In the genomic region with DNA sequence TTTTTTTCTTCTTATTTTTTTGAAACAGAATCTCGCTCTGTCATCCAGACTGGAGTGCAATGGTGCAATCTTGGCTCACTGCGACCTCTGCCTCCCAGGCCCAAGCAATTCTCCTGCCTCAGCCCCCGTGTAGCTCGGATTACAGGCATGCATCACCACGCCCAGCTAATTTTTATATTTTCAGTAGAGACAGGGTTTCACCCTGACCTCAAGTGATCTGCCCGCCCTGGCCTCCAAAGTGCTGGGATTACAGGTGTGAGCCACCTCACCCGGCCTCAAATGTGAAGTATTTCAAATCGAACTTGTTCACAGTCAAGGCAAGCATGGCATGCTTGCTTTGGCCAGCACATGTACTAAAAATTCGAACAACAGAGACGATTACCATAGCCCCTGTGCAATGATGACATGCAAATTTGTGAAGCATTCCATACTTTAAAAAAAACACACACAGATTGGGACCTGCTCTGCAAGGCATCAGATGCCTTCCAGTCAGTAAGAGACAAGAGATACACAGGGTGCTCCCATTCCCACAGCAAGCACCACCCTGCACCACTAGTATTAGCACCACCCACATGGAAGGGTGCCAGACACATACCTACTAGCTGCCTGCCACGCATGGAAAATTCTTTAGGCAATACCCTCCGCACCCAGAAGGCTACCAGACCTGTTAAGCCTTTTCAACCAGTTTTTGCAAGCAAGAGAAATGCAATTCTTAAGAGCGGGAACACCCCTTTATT, we compare ENCODE assay signal across 8 cellular contexts. TPM values are rescaled to one million over a fixed set of nuclear protein-coding genes. Genes with fewer than 3 reads are reported as not detected.
A peak's percentile ranks its signal among the peaks of the same experiment; 100 is the strongest.
DNase-seq lines count a peak whose midpoint lies in the region; ATAC-seq and TF ChIP-seq lines count a peak whose summit lies in the region.

No MANE protein-coding gene starts in this region.

- H3K36me3 ChIP-seq in mammary epithelial cell (ENCODE audit: insufficient read depth, low read length) (no peaks in the 10 kb centered on the region), upper lobe of right lung (no peaks in the 10 kb centered on the region)

- H3K27ac ChIP-seq in mammary epithelial cell (ENCODE audit: insufficient read depth, low read depth, low read length): peak overlapping the region; percentile 93
- H3K27ac ChIP-seq in upper lobe of right lung: peak overlapping the region; percentile 32

- H3K27me3 ChIP-seq in mammary epithelial cell (ENCODE audit: insufficient read depth, low read length) (no peaks in the 10 kb centered on the region), upper lobe of right lung (no peaks in the 10 kb centered on the region)

- CTCF ChIA-PET in mammary epithelial cell (lab: Charles Lee; ENCODE audit: low non-redundant PET): interaction anchor here (0.6 to 0.7 kb wide), 2 partner anchors 232 to 390 kb away, joined by 3 to 5 read pairs; no protein-coding TSS in a partner anchor

- DNase-seq in DMS 273 (lab: John Stamatoyannopoulos, UW; ENCODE audit: unreplicated experiment) (peak; percentile 88), M059J (ENCODE audit: low read depth) (peak; percentile 32), mammary epithelial cell (peak; percentile 88), lower leg skin (ENCODE audit: low spot score in 2 of 2) (peak; percentile 89 to 90), upper lobe of right lung (no peak), KBM-7 (no peak)

- H4K20me1 ChIP-seq in mammary epithelial cell (ENCODE audit: insufficient read depth, low read length): peaks cover 14% of the 10 kb centered on the region

- H3K9me3 ChIP-seq in mammary epithelial cell (replicated peaks; ENCODE audit: insufficient read depth, low read length): no peaks in the 10 kb centered on the region
- no peaks in the 10 kb centered on the region for H3K9me3 ChIP-seq in upper lobe of right lung

- H3K79me2 ChIP-seq in mammary epithelial cell (ENCODE audit: insufficient read depth, low read length): peaks cover 100% of the 10 kb centered on the region

- H3K9ac ChIP-seq in mammary epithelial cell (ENCODE audit: insufficient read depth, low read length): peak overlapping the region; percentile 64

- 13% methylated on average over 10 of the region's 13 CpGs for WGBS in mammary epithelial cell (ENCODE audit: low coverage, missing lambda C conversion rate)
- 24 to 36% methylated on average over 13 of the region's 13 CpGs for WGBS in lower leg skin, 2 donors

- peak overlapping the region; percentile 95 for H3K4me2 ChIP-seq in mammary epithelial cell (ENCODE audit: insufficient read depth, low read depth, low read length)

- TF ChIP-seq CTCF in mammary epithelial cell (conservative IDR thresholded peaks at IDR 0.05 in 1 of 2, IDR thresholded peaks at IDR 0.05 in 1 of 2; ENCODE audit: extremely low read depth in 1 of 2, insufficient read depth in 1 of 2, low read depth in 1 of 2, low read length in 2 of 2) (peak; percentile 25 to 48), lower leg skin (IDR thresholded peaks at IDR 0.05) (no peak), upper lobe of right lung (IDR thresholded peaks at IDR 0.05) (no peak)

- intact Hi-C loops in mammary epithelial cell (cut with micrococcal nuclease) (loop anchor here (1.0 to 2.0 kb wide), 6 partner anchors 16 to 64 kb away; no protein-coding TSS in a partner anchor), lower leg skin (cut with DNase I; ENCODE audit: low total_unique reads) (no loop called here), upper lobe of right lung (cut with DNase I) (no loop called here)

- no TSS peak for BruUV-seq in mammary epithelial cell (replicated peaks; lab: Mats Ljungman, UMichigan)

- H3K4me1 ChIP-seq in mammary epithelial cell (ENCODE audit: insufficient read depth, low read length) (peaks cover 47% of the 10 kb centered on the region), upper lobe of right lung (peaks cover 80% of the 10 kb centered on the region)

- dilution Hi-C loops in mammary epithelial cell (cut with HindIII; ENCODE audit: low sequenced_read_pairs): no loop called here

- in situ Hi-C loops in mammary epithelial cell (cut with MboI; ENCODE audit: low sequenced_read_pairs in 2 of 2): no loop called here
- in situ Hi-C loops in KBM-7 (cut with MboI; ENCODE audit: low pct_unique_long_range_greater_than_20kb, low sequenced_read_pairs): no loop called here

- ATAC-seq in upper lobe of right lung (peak; percentile 70), HG03520 (IDR thresholded peaks at IDR 0.05; ENCODE audit: unreplicated experiment) (no peak), GM21515 (IDR thresholded peaks at IDR 0.05; ENCODE audit: unreplicated experiment) (no peak)

- H3K4me3 ChIP-seq in mammary epithelial cell (replicated peaks in 1 of 3; ENCODE audit: insufficient read depth in 1 of 3, low read depth in 2 of 3, low read length in 3 of 3) (peak overlapping the region in 1 of 3 experiments; percentile 24), lower leg skin (ENCODE audit: low read depth, poor library complexity, severe bottlenecking) (no peak overlapping the region), upper lobe of right lung (no peak overlapping the region)

- H2AFZ ChIP-seq in mammary epithelial cell (ENCODE audit: low read depth, low read length): no peak overlapping the region

- TF ChIP-seq POLR2A in lower leg skin (IDR thresholded peaks at IDR 0.05): no peak

RNA-seq across cellular contexts. Expression of gene ANKRD11, which starts 47.2 kb away (rescaled TPM):
- 21.4 and 47.1 TPM in 2 replicates for total RNA-seq in M059J (2014; rRNA removed; shearing (Covaris generic))
- total RNA-seq in mammary epithelial cell (100 to 1,000 TPM in 1 of 2 donors, 10 to 100 TPM in 1; 97.4 to 224 TPM), lower leg skin (100 to 1,000 TPM in 2 of 4 donors, 10 to 100 TPM in 2; 75.6 to 183 (median 108) TPM), upper lobe of right lung (125 TPM)
- 48.1 TPM for polyA plus RNA-seq in mammary epithelial cell
- polyA minus RNA-seq in mammary epithelial cell: 113 TPM

Comparison
In these comparisons a context has a peak if more than half of its experiments do, and no peak if none do; other contexts are left out.
1. DNase-seq: peak in DMS 273 (single experiment), M059J (single experiment), mammary epithelial cell (single experiment) and lower leg skin (2 of 2); none in upper lobe of right lung (single experiment) and KBM-7 (single experiment).
2. CTCF ChIP-seq: peak in mammary epithelial cell (2 of 2); none in lower leg skin (0 of 3) and upper lobe of right lung (single experiment).